In the genomic region with DNA sequence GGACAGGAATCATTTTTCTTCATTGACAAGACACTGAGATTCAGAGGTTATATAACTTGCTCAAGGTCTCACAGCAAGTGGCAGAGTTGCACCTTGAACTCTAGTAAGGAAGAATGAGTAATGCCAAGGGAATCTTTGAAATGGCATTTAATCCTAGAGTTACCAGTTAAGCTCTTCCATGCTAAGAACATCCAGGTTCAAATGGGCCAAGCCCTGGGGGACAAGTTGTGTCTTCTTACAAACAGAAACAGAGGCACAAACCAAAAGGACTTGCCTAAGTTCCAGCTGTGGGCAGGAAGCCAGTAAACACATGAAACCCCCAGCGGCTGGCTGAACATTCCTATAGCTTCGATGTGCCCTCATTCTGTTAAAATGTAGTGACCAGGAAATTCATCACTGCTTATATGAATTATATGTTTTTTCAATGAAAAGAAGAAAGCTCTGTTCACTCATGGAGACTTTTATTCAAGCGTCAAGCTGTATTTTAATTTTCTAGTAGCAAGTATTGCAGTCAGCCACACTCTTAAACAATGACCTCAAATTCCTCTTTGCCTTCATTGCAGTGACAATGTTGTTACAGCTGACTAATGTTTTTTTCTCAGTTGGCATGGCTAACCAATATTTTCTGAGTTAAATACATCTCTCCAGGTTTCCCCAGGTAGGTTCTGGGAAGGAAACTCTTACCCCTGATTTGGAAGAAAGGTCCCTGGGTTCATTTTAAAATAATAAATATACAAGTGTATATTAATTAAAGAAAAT, we compare ENCODE assay signal across 1 cellular context.
TF ChIP-seq lines count a peak whose summit lies in the region.

No MANE protein-coding gene starts in this region.

TF ChIP-seq in HCT116, 20 proteins besides CTCF, POLR2A, EP300 and RAD21 (continued from another document):
- TF ChIP-seq, protein P1, sequence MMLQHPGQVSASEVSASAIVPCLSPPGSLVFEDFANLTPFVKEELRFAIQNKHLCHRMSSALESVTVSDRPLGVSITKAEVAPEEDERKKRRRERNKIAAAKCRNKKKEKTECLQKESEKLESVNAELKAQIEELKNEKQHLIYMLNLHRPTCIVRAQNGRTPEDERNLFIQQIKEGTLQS (IDR thresholded peaks at IDR 0.05), result no peak
- TF ChIP-seq JUND (IDR thresholded peaks at IDR 0.05) (peak; percentile 48), SRF (IDR thresholded peaks at IDR 0.05; ENCODE audit: low read depth) (0 out of 2 replicates have a peak, but pooled peaks have one; percentile 27)
